In genomic region chr5:176489077-176489476, GRCh38 we compare ENCODE assay signal across 21 cellular contexts. TPM values are rescaled to one million over a fixed set of nuclear protein-coding genes. Genes with fewer than 3 reads are reported as not detected.
DNase-seq lines count a peak whose midpoint lies in the region; ATAC-seq and TF ChIP-seq lines count a peak whose summit lies in the region.
"Had no signal": no experiment of that assay in that cellular context is flagged by ENCODE, and none has a peak within 500 bp of the region (broad histone marks: within the 10 kb centered on the region; RNA-seq: fewer than 3 reads in every experiment).

No MANE protein-coding gene starts in this region.

- peaks cover 36% of the 10 kb centered on the region for H3K36me3 ChIP-seq in CD8-positive, alpha-beta memory T cell (ENCODE audit: insufficient read depth, low read length)

- ATAC-seq in WTC11: no peak
- no peak for ATAC-seq in Right ventricle myocardium inferior

- CTCF ChIA-PET in activated CD4-positive, alpha-beta memory T cell treated with anti-CD3 and anti-CD28 coated beads, Interleukin-2, amount 10 ng/mL, durations not matched to agents 7 days and 5 days (lab: Charles Lee): interaction anchor here (0.6 to 1.9 kb wide), 7 partner anchors 41 to 288 kb away, joined by 3 to 8 read pairs (median 4); no protein-coding TSS in a partner anchor
- CTCF ChIA-PET in activated CD4-positive, alpha-beta memory T cell treated with anti-CD3 and anti-CD28 coated beads for 36 hours (lab: Charles Lee): no interaction called here
- CTCF ChIA-PET in CD8-positive, alpha-beta memory T cell (lab: Charles Lee): interaction anchor here (0.6 to 1.1 kb wide), 3 partner anchors 12 to 194 kb away, joined by 3 read pairs; no protein-coding TSS in a partner anchor
- CTCF ChIA-PET in WTC11 (lab: Charles Lee): interaction anchor here (1.0 kb wide), 1 partner anchor 171 kb away, joined by 6 read pairs; no protein-coding TSS in a partner anchor

- no peaks in the 10 kb centered on the region for H3K9me3 Mint-ChIP-seq in activated CD4-positive, alpha-beta memory T cell treated with anti-CD3 and anti-CD28 coated beads, Interleukin-2, amount 10 ng/mL, durations not matched to agents 7 days and 5 days
- H3K9me3 Mint-ChIP-seq in activated CD4-positive, alpha-beta memory T cell treated with anti-CD3 and anti-CD28 coated beads for 36 hours: no peaks in the 10 kb centered on the region
- H3K9me3 Mint-ChIP-seq in CD8-positive, alpha-beta memory T cell: no peaks in the 10 kb centered on the region
- H3K9me3 Mint-ChIP-seq in WTC11 (no peaks in the 10 kb centered on the region), immature natural killer cell (no peaks in the 10 kb centered on the region)

- no peak for DNase-seq in activated CD4-positive, alpha-beta memory T cell treated with anti-CD3 and anti-CD28 coated beads, Interleukin-2, amount 10 ng/mL, durations not matched to agents 7 days and 5 days
- no peak for DNase-seq in activated CD4-positive, alpha-beta memory T cell treated with anti-CD3 and anti-CD28 coated beads for 36 hours
- DNase-seq in CD8-positive, alpha-beta memory T cell: no peak
- DNase-seq in WTC11 (ENCODE audit: low spot score) (no peak), immature natural killer cell (no peak), Right ventricle myocardium inferior (ENCODE audit: missing footprints) (no peak), NCI-H1930 (lab: John Stamatoyannopoulos, UW) (no peak), mucosa of gallbladder (ENCODE audit: low spot score) (no peak)
- DNase-seq: activated CD4-positive, alpha-beta T cell treated with anti-CD3 and anti-CD28 coated beads for 48 hours; activated T-cell treated with anti-CD3 and anti-CD28 coated beads, Interleukin-2, amount 50 U/mL, for 1 hour; AML-193; brain microvascular endothelial cell; COR-L47; KG1; kidney glomerular epithelial cell; NCI-H1694; NCI-H774; SHP77; stimulated activated CD4-positive, alpha-beta T cell treated with anti-CD3 and anti-CD28 coated beads, Interleukin-4, amount 100 ng/mL, for 24 hours; upper lobe of left lung had no signal

- no peak for TF ChIP-seq CTCF in WTC11 (IDR thresholded peaks at IDR 0.05)

- POLR2A ChIA-PET in activated CD4-positive, alpha-beta memory T cell treated with anti-CD3 and anti-CD28 coated beads, Interleukin-2, amount 10 ng/mL, durations not matched to agents 7 days and 5 days (lab: Charles Lee): interaction anchor here (0.7 to 3.6 kb wide), 8 partner anchors 41 to 101 kb away, joined by 3 to 17 read pairs (median 4); partner anchors contain the start of genes FAF2, HIGD2A, NOP16 and RNF44
- POLR2A ChIA-PET in activated CD4-positive, alpha-beta memory T cell treated with anti-CD3 and anti-CD28 coated beads for 36 hours (lab: Charles Lee): no interaction called here
- POLR2A ChIA-PET in CD8-positive, alpha-beta memory T cell (lab: Charles Lee): no interaction called here
- POLR2A ChIA-PET in WTC11 (lab: Charles Lee): no interaction called here

- no peaks in the 10 kb centered on the region for H3K9me3 ChIP-seq in CD8-positive, alpha-beta memory T cell (ENCODE audit: low read length)
- H3K9me3 ChIP-seq: upper lobe of left lung had no signal

- H3K4me1 ChIP-seq in CD8-positive, alpha-beta memory T cell (ENCODE audit: insufficient read depth, low read length): peaks cover 18% of the 10 kb centered on the region

- H3K27me3 ChIP-seq in CD8-positive, alpha-beta memory T cell (ENCODE audit: insufficient read depth, low read length, poor library complexity, severe bottlenecking): no peaks in the 10 kb centered on the region
- H3K27me3 ChIP-seq: brain microvascular endothelial cell, upper lobe of left lung had no signal

- intact Hi-C loops in activated CD4-positive, alpha-beta memory T cell treated with anti-CD3 and anti-CD28 coated beads for 36 hours (cut with micrococcal nuclease): loop anchor here (5.0 kb wide), 1 partner anchor 43 kb away; no protein-coding TSS in a partner anchor
- intact Hi-C loops in Right ventricle myocardium inferior (cut with DNase I): no loop called here

- H3K4me3 Mint-ChIP-seq in activated CD4-positive, alpha-beta memory T cell treated with anti-CD3 and anti-CD28 coated beads, Interleukin-2, amount 10 ng/mL, durations not matched to agents 7 days and 5 days: no peak overlapping the region
- H3K4me3 Mint-ChIP-seq in activated CD4-positive, alpha-beta memory T cell treated with anti-CD3 and anti-CD28 coated beads for 36 hours: no peak overlapping the region
- peak overlapping the region in 6 of 7 donors; percentile 6 to 81 (median 56) for H3K4me3 Mint-ChIP-seq in CD8-positive, alpha-beta memory T cell
- H3K4me3 Mint-ChIP-seq in WTC11: no peak overlapping the region
- H3K4me3 Mint-ChIP-seq in immature natural killer cell: peak overlapping the region; percentile 67 to 87 (median 78)

- H3K36me3 Mint-ChIP-seq in activated CD4-positive, alpha-beta memory T cell treated with anti-CD3 and anti-CD28 coated beads, Interleukin-2, amount 10 ng/mL, durations not matched to agents 7 days and 5 days (ENCODE audit: low read depth): peaks cover 72% of the 10 kb centered on the region
- peaks cover 38% of the 10 kb centered on the region for H3K36me3 Mint-ChIP-seq in activated CD4-positive, alpha-beta memory T cell treated with anti-CD3 and anti-CD28 coated beads for 36 hours
- H3K36me3 Mint-ChIP-seq in CD8-positive, alpha-beta memory T cell: peaks cover 18 to 82% (median 33%) of the 10 kb centered on the region in 3 donors
- H3K36me3 Mint-ChIP-seq in WTC11 (peaks cover 64% of the 10 kb centered on the region), immature natural killer cell (peaks cover 21 to 52% (median 28%) of the 10 kb centered on the region in 3 donors)

- H3K4me3 ChIP-seq in CD8-positive, alpha-beta memory T cell (ENCODE audit: low read length): no peak overlapping the region
- H3K4me3 ChIP-seq: lung, upper lobe of left lung had no signal

- H3K4me1 Mint-ChIP-seq in activated CD4-positive, alpha-beta memory T cell treated with anti-CD3 and anti-CD28 coated beads, Interleukin-2, amount 10 ng/mL, durations not matched to agents 7 days and 5 days: peaks cover 43% of the 10 kb centered on the region
- H3K4me1 Mint-ChIP-seq in activated CD4-positive, alpha-beta memory T cell treated with anti-CD3 and anti-CD28 coated beads for 36 hours (ENCODE audit: low read depth): peaks cover 28% of the 10 kb centered on the region
- H3K4me1 Mint-ChIP-seq in CD8-positive, alpha-beta memory T cell: peaks cover 32 to 57% (median 48%) of the 10 kb centered on the region in 3 donors
- H3K4me1 Mint-ChIP-seq in WTC11 (no peaks in the 10 kb centered on the region), immature natural killer cell (peaks cover 47 to 48% of the 10 kb centered on the region in 2 donors)

- H3K27ac Mint-ChIP-seq in activated CD4-positive, alpha-beta memory T cell treated with anti-CD3 and anti-CD28 coated beads, Interleukin-2, amount 10 ng/mL, durations not matched to agents 7 days and 5 days: peak overlapping the region; percentile 86
- H3K27ac Mint-ChIP-seq in activated CD4-positive, alpha-beta memory T cell treated with anti-CD3 and anti-CD28 coated beads for 36 hours: no peak overlapping the region
- peak overlapping the region; percentile 13 to 92 (median 46) for H3K27ac Mint-ChIP-seq in CD8-positive, alpha-beta memory T cell
- H3K27ac Mint-ChIP-seq in WTC11 (peak overlapping the region; percentile 77; the same call in 1 of the 2 replicates), immature natural killer cell (peak overlapping the region; percentile 37 to 91 (median 84))

- no peaks in the 10 kb centered on the region for H3K27me3 Mint-ChIP-seq in activated CD4-positive, alpha-beta memory T cell treated with anti-CD3 and anti-CD28 coated beads, Interleukin-2, amount 10 ng/mL, durations not matched to agents 7 days and 5 days
- H3K27me3 Mint-ChIP-seq in activated CD4-positive, alpha-beta memory T cell treated with anti-CD3 and anti-CD28 coated beads for 36 hours: no peaks in the 10 kb centered on the region
- no peaks in the 10 kb centered on the region for H3K27me3 Mint-ChIP-seq in CD8-positive, alpha-beta memory T cell
- no peaks in the 10 kb centered on the region for H3K27me3 Mint-ChIP-seq in WTC11 (ENCODE audit: low read depth)
- peaks cover 0 to 2% (median 1%) of the 10 kb centered on the region in 3 donors for H3K27me3 Mint-ChIP-seq in immature natural killer cell (ENCODE audit: low read depth in 3 of 3)

- H3K27ac ChIP-seq in CD8-positive, alpha-beta memory T cell (ENCODE audit: low read depth, low read length): no peak overlapping the region
- H3K27ac ChIP-seq: brain microvascular endothelial cell, upper lobe of left lung had no signal

TF ChIP-seq in WTC11, 78 proteins besides CTCF, POLR2A, EP300 and RAD21 (continues in another document):
- TF ChIP-seq FOXJ3 (CRISPR knock-in tag; IDR thresholded peaks at IDR 0.05; ENCODE audit: borderline replicate concordance): no peak
- TF ChIP-seq ATF2 (CRISPR knock-in tag; IDR thresholded peaks at IDR 0.05; ENCODE audit: borderline replicate concordance, low read depth): no peak

RNA-seq across cellular contexts. Expression of gene FAF2, which starts 40.9 kb away (rescaled TPM):
- 10 to 100 TPM; 36.2 to 38.7 TPM for total RNA-seq in activated CD4-positive, alpha-beta memory T cell treated with anti-CD3 and anti-CD28 coated beads, Interleukin-2, amount 10 ng/mL, durations not matched to agents 7 days and 5 days
- total RNA-seq in activated CD4-positive, alpha-beta memory T cell treated with anti-CD3 and anti-CD28 coated beads for 36 hours: 10 to 100 TPM; 34.4 to 34.6 TPM
- total RNA-seq in CD8-positive, alpha-beta memory T cell: 10 to 100 TPM; 45.1 to 45.2 TPM
- 13.5 TPM for polyA plus RNA-seq in CD8-positive, alpha-beta memory T cell
- total RNA-seq in WTC11 (2021) (31.9 to 32.9 TPM (median 32.1 TPM) in 3 replicates), Right ventricle myocardium inferior (15.7 TPM), mucosa of gallbladder (30.2 TPM)
- polyA plus RNA-seq in immature natural killer cell: 10 to 100 TPM in 2 of 3 donors, 1 to 10 TPM in 1; 9.0 to 17.6 (median 17.0) TPM

RNA-seq across cellular contexts. Expression of gene RNF44, which starts 48.1 kb away (rescaled TPM):
- total RNA-seq in activated CD4-positive, alpha-beta memory T cell treated with anti-CD3 and anti-CD28 coated beads, Interleukin-2, amount 10 ng/mL, durations not matched to agents 7 days and 5 days: 100 to 1,000 TPM; 142 to 143 TPM
- total RNA-seq in activated CD4-positive, alpha-beta memory T cell treated with anti-CD3 and anti-CD28 coated beads for 36 hours: 10 to 100 TPM; 61.9 to 68.1 TPM
- total RNA-seq in CD8-positive, alpha-beta memory T cell: 10 to 100 TPM; 54.6 to 56.8 TPM
- 4.3 TPM for polyA plus RNA-seq in CD8-positive, alpha-beta memory T cell
- 204 to 233 TPM (median 216 TPM) in 3 replicates for total RNA-seq in WTC11 (2021)
- 1 to 10 TPM; 1.2 to 9.8 (median 2.0) TPM for polyA plus RNA-seq in immature natural killer cell
- 25.5 TPM for total RNA-seq in Right ventricle myocardium inferior
- 74.9 TPM for total RNA-seq in mucosa of gallbladder

Comparison
In these comparisons a context has a peak if more than half of its experiments do, and no peak if none do; other contexts are left out.
1. H3K4me3 Mint-ChIP-seq: peak in CD8-positive, alpha-beta memory T cell (6 of 7) and immature natural killer cell (5 of 5); none in activated CD4-positive, alpha-beta memory T cell treated with anti-CD3 and anti-CD28 coated beads, Interleukin-2, amount 10 ng/mL, durations not matched to agents 7 days and 5 days (single experiment), activated CD4-positive, alpha-beta memory T cell treated with anti-CD3 and anti-CD28 coated beads for 36 hours (single experiment) and WTC11 (single experiment).